Comparison of ENCODE assay signal across 8 cellular contexts in the genomic region with DNA sequence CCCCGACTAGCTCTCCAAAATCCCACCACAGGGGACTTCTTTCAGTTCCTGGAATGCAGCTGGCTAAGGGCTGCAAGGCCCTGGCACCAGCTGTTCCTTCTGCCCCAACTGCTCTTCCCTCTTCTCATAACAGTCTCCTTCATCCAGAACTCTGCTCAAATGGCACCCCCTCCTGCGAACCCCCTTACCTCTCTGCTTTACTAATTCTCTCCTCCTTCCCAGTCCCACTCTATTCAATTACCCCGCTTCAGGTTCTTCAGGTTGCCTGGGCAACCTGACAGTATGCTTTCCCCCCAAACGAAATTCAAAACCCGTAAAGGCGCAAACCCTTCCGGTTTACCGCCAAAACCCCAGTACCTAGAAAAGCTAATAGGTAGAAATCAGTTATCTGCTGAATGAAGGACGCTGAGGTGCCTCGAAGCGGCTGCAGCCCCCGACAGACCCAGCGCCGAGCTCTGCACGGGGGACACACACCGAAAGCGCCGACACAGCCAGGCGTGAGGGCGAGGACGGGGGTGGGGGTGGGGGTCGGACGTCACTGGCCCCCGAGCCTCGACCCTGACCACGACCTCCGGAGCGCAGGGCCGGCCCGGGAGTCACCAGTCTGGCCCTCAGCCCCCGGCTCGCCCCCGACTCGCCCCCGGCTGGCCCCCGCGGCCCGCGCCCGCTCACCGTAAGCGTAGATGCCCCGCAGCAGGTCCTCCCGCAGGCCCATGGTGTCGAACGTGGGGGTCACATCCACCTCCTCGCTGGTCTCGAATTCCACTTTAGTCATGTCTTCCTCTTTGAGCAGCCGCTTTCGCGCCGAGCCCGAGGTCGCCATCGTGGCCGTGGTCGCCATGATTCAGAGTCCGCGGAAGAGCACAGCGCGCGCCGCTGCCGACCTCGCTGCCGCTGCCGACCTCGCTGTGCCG. TPM values are rescaled to one million over a fixed set of nuclear protein-coding genes. Genes with fewer than 3 reads are reported as not detected.
DNase-seq lines count a peak whose midpoint lies in the region; ATAC-seq and TF ChIP-seq lines count a peak whose summit lies in the region.

No MANE protein-coding gene starts in this region.

- peak overlapping the region; percentile 86 for H3K9ac ChIP-seq in HUES48 (ENCODE audit: low read depth, low read length)

- H3K4me3 Mint-ChIP-seq in T-helper 17 cell, result peak overlapping the region; percentile 97

- peaks cover 15% of the 10 kb centered on the region for H3K4me1 ChIP-seq in HUES48 (ENCODE audit: control insufficient read depth, insufficient read depth, low read length)

- H3K4me3 ChIP-seq in HUES48 (ENCODE audit: low read depth, low read length) (peak overlapping the region; percentile 91), epithelial cell of esophagus (ENCODE audit: low read length) (peak overlapping the region; percentile 83)

- H3K4me1 Mint-ChIP-seq in T-helper 17 cell, result peaks cover 30% of the 10 kb centered on the region

- peak; percentile 15 for ATAC-seq in GM21367 (IDR thresholded peaks at IDR 0.05; ENCODE audit: unreplicated experiment)
- no peak for ATAC-seq in T-helper 17 cell

- H3K27ac ChIP-seq in HUES48 (ENCODE audit: low read depth, low read length), result peak overlapping the region; percentile 67

- H3K27me3 ChIP-seq in HUES48 (ENCODE audit: control insufficient read depth, insufficient read depth, low read length), result no peaks in the 10 kb centered on the region

- no peak for TF ChIP-seq CTCF in epithelial cell of esophagus (IDR thresholded peaks at IDR 0.05; ENCODE audit: insufficient read depth, low read depth, low read length, missing control alignments)

- H3K27ac Mint-ChIP-seq in T-helper 17 cell, result peak overlapping the region; percentile 94

- H3K9me3 ChIP-seq in HUES48 (ENCODE audit: control insufficient read depth, insufficient read depth, low read length), result no peaks in the 10 kb centered on the region
- no peaks in the 10 kb centered on the region for H3K9me3 ChIP-seq in T-helper 17 cell (ENCODE audit: control insufficient read depth, low read length, poor library complexity, severe bottlenecking)

- H3K36me3 Mint-ChIP-seq in T-helper 17 cell (ENCODE audit: low read depth), result peaks cover 6% of the 10 kb centered on the region

- peaks cover 44% of the 10 kb centered on the region for H3K36me3 ChIP-seq in HUES48 (ENCODE audit: control insufficient read depth, insufficient read depth, low read length)

- DNase-seq in Daoy (ENCODE audit: low read depth) (peak; percentile 27), T-helper 17 cell (peak in 1 of 3 donors; percentile 25), epithelial cell of esophagus (ENCODE audit: low read depth) (no peak), myocyte (ENCODE audit: low read depth) (peak; percentile 65), GM19240 (ENCODE audit: insufficient read length, low spot score) (no peak)
- no peak for DNase-seq in stimulated activated naive CD4-positive, alpha-beta T cell treated with Interleukin-2 at 50 U/mL for 16 hours (lab: John Stamatoyannopoulos, UW)

- no peaks in the 10 kb centered on the region for H3K27me3 Mint-ChIP-seq in T-helper 17 cell

RNA-seq across cellular contexts. Expression of gene EIF4A3, which starts 0.6 kb away (rescaled TPM):
- 105 and 186 TPM in 2 replicates for total RNA-seq in Daoy (2014; rRNA removed; shearing (Covaris generic))
- total RNA-seq in T-helper 17 cell (10 to 100 TPM; 86.2 to 92.2 TPM), myocyte (77.9 and 86.1 TPM in 2 replicates)
- polyA plus RNA-seq in myocyte (2012), result 68.0 TPM

RNA-seq across cellular contexts. Expression of gene CARD14, which starts 23.5 kb away (rescaled TPM):
- total RNA-seq in Daoy (2014; rRNA removed; shearing (Covaris generic)), result not detected in 2 replicates
- total RNA-seq in T-helper 17 cell (not detected), myocyte (0.21 and 1.9 TPM in 2 replicates)
- polyA plus RNA-seq in myocyte (2012), result 0.47 TPM

RNA-seq across cellular contexts. Expression of gene GAA, which starts 45.0 kb away (rescaled TPM):
- total RNA-seq in Daoy (2014; rRNA removed; shearing (Covaris generic)), result 1.5 and 3.1 TPM in 2 replicates
- 10 to 100 TPM; 16.7 to 23.8 TPM for total RNA-seq in T-helper 17 cell
- 120 and 168 TPM in 2 replicates for total RNA-seq in myocyte
- 67.8 TPM for polyA plus RNA-seq in myocyte (2012)

Comparison
In these comparisons a context has a peak if more than half of its experiments do, and no peak if none do; other contexts are left out.
1. DNase-seq: peak in Daoy (single experiment) and myocyte (single experiment); none in epithelial cell of esophagus (single experiment), GM19240 (single experiment) and stimulated activated naive CD4-positive, alpha-beta T cell treated with Interleukin-2 at 50 U/mL for 16 hours (single experiment).